In the genomic region with DNA sequence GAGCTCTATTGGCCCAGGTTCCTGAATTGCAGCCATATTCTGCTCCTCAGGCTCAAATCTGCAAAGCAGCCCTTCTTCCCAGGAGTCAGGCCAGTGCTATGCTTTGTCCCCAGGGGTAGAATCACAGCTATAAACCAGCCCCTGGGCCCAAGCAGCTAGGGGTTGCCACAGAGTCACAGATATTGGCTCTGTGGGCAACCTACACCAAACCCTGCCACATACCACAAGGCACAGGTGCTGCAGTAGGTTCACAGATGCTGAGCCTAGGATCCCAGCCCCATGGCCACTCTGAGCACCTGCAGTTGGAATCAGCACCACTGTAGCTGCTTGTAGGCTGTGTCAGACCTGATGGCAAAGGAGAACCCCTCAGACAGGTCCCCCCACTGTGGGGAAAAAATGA, we compare ENCODE assay signal across 22 cellular contexts. TPM values are rescaled to one million over a fixed set of nuclear protein-coding genes. Genes with fewer than 3 reads are reported as not detected.
DNase-seq lines count a peak whose midpoint lies in the region; ATAC-seq, FAIRE-seq and TF ChIP-seq lines count a peak whose summit lies in the region.
"Had no signal": no experiment of that assay in that cellular context is flagged by ENCODE, and none has a peak within 500 bp of the region (broad histone marks: within the 10 kb centered on the region; RNA-seq: fewer than 3 reads in every experiment).

No MANE protein-coding gene starts in this region.

- no peak overlapping the region for H3K27ac Mint-ChIP-seq in activated CD8-positive, alpha-beta T cell treated with anti-CD3 and anti-CD28 coated beads for 36 hours
- H3K27ac Mint-ChIP-seq: CD4-positive, alpha-beta memory T cell had no signal

- no peak for TF ChIP-seq RAD21 in IMR-90 (IDR thresholded peaks at IDR 0.05; ENCODE audit: low read length)

- dilution Hi-C loops in IMR-90 (cut with HindIII; ENCODE audit: low sequenced_read_pairs, unreplicated experiment) = no loop called here

- H3K18ac ChIP-seq in IMR-90 (ENCODE audit: low read depth, low read length) = no peak overlapping the region

- intact Hi-C loops in IMR-90 (cut with micrococcal nuclease) (no loop called here), kidney (cut with DNase I) (no loop called here), stomach (cut with DNase I; ENCODE audit: low total_unique reads) (no loop called here)
- intact Hi-C loops in activated CD8-positive, alpha-beta T cell treated with anti-CD3 and anti-CD28 coated beads for 36 hours (cut with micrococcal nuclease) = no loop called here

- H3K36me3 ChIP-seq in IMR-90 (ENCODE audit: control insufficient read depth, insufficient read depth, low read length) (no peaks in the 10 kb centered on the region), kidney (ENCODE audit: control insufficient read depth in 1 of 2, insufficient read depth in 2 of 2, low read length in 2 of 2) (no peaks in the 10 kb centered on the region), stomach (no peaks in the 10 kb centered on the region)
- H3K36me3 ChIP-seq: HAP-1 had no signal

- no peak for ATAC-seq in IMR-90 (ENCODE audit: low read depth)
- ATAC-seq in activated CD8-positive, alpha-beta T cell treated with anti-CD3 and anti-CD28 coated beads for 36 hours = no peak

- H4K5ac ChIP-seq in IMR-90 (ENCODE audit: low read depth, low read length) = no peak overlapping the region

- no peak overlapping the region for H2BK20ac ChIP-seq in IMR-90 (ENCODE audit: low read depth, low read length)

- H2AK5ac ChIP-seq in IMR-90 (ENCODE audit: low read depth, low read length) = no peak overlapping the region

- POLR2A ChIA-PET in IMR-90 (lab: Charles Lee; ENCODE audit: unreplicated experiment) = no interaction called here
- POLR2A ChIA-PET in RWPE1 (lab: Yijun Ruan, JAX; ENCODE audit: low non-redundant PET) = no interaction called here
- POLR2A ChIA-PET in activated CD8-positive, alpha-beta T cell treated with anti-CD3 and anti-CD28 coated beads for 36 hours (lab: Charles Lee) = no interaction called here

- no peaks in the 10 kb centered on the region for H3K4me1 Mint-ChIP-seq in activated CD8-positive, alpha-beta T cell treated with anti-CD3 and anti-CD28 coated beads for 36 hours (ENCODE audit: low read depth)

- no peak overlapping the region for H3K4me2 ChIP-seq in IMR-90 (ENCODE audit: low read depth, low read length)

- no TSS peak for BruUV-seq in IMR-90 (replicated peaks; lab: Mats Ljungman, UMichigan)

- TF ChIP-seq EP300 in stomach (IDR thresholded peaks at IDR 0.05) = no peak

- no peak overlapping the region for H3K23ac ChIP-seq in IMR-90 (ENCODE audit: low read depth, low read length)

- H3K36me3 Mint-ChIP-seq in activated CD8-positive, alpha-beta T cell treated with anti-CD3 and anti-CD28 coated beads for 36 hours (ENCODE audit: low read depth) = no peaks in the 10 kb centered on the region
- H3K36me3 Mint-ChIP-seq: CD4-positive, alpha-beta memory T cell had no signal

- H2BK15ac ChIP-seq in IMR-90 (ENCODE audit: low read depth, low read length) = 0 out of 3 replicates have a peak overlapping the region, but pooled peaks have one; percentile 62

- no peaks in the 10 kb centered on the region; the same call in 1 of the 2 replicates for H3K27me3 ChIP-seq in IMR-90 (ENCODE audit: control insufficient read depth, insufficient read depth, low read length)
- H3K27me3 ChIP-seq in stomach = peaks cover 0 to 21% (median 4%) of the 10 kb centered on the region in 3 donors

- H3K14ac ChIP-seq in IMR-90 (replicated peaks; ENCODE audit: low read depth, low read length) = no peak overlapping the region

- FAIRE-seq in kidney (lab: Jason Lieb, UNC) = no peak
- FAIRE-seq: A204.1, G401.6 had no signal

- no peak overlapping the region for H4K8ac ChIP-seq in IMR-90 (ENCODE audit: low read depth in 2 of 2, low read length in 2 of 2)

- CTCF ChIA-PET in IMR-90 (lab: Yijun Ruan, JAX) (no interaction called here), RWPE1 (lab: Yijun Ruan, JAX) (no interaction called here)
- CTCF ChIA-PET in activated CD8-positive, alpha-beta T cell treated with anti-CD3 and anti-CD28 coated beads for 36 hours (lab: Charles Lee) = interaction anchor here (1.6 to 2.3 kb wide), 2 partner anchors 19 to 128 kb away, joined by 3 to 11 read pairs; no protein-coding TSS in a partner anchor

- H3K27ac ChIP-seq in IMR-90 (ENCODE audit: insufficient read depth, low read length) (no peak overlapping the region), RWPE1 (peak overlapping the region; percentile 43; the same call in 1 of the 2 replicates), kidney (ENCODE audit: low read depth in 2 of 2, low read length in 2 of 2) (no peak overlapping the region), stomach (no peak overlapping the region)

- H3K56ac ChIP-seq in IMR-90 (ENCODE audit: extremely low read depth, insufficient read depth, low read length) = no peak overlapping the region

- no peaks in the 10 kb centered on the region for H3K4me1 ChIP-seq in IMR-90 (ENCODE audit: control insufficient read depth, insufficient read depth, low read length)
- no peaks in the 10 kb centered on the region for H3K4me1 ChIP-seq in kidney (ENCODE audit: control insufficient read depth in 1 of 2, insufficient read depth in 1 of 2, low read depth in 1 of 2, low read length in 2 of 2)
- H3K4me1 ChIP-seq in stomach = no peaks in the 10 kb centered on the region
- H3K4me1 ChIP-seq: Caco-2, HAP-1 had no signal

- H3K9me3 ChIP-seq in IMR-90 (ENCODE audit: control insufficient read depth, insufficient read depth, low read length) (no peaks in the 10 kb centered on the region), kidney (ENCODE audit: control insufficient read depth in 1 of 2, low read length in 2 of 2) (no peaks in the 10 kb centered on the region), stomach (no peaks in the 10 kb centered on the region)
- H3K9me3 ChIP-seq: HAP-1 had no signal

- DNase-seq in IMR-90 (no peak), RWPE1 (ENCODE audit: low spot score) (no peak), kidney (peak; percentile 41), stomach (peak; percentile 14), T1000 (lab: John Stamatoyannopoulos, UW) (no peak)
- DNase-seq in stimulated activated naive CD4-positive, alpha-beta T cell treated with Interleukin-2 at 50 U/mL for 16 hours (lab: John Stamatoyannopoulos, UW) = no peak
- DNase-seq in activated CD8-positive, alpha-beta T cell treated with anti-CD3 and anti-CD28 coated beads for 36 hours = no peak
- DNase-seq: C1 segment of cervical spinal cord; Caco-2; CD4-positive, alpha-beta memory T cell; GOT3; Karpas-422; NCI-H1092; NCI-H1417 treated with DMSO at 0.1 percent for 48 hours; NCI-H1694 treated with DMSO at 0.1 percent for 48 hours; NCI-H2081; NCI-H2227 treated with DMSO at 0.1 percent for 48 hours; NCI-H526 treated with DMSO at 0.1 percent for 48 hours; Right ventricle myocardium superior had no signal

- H3K9me3 Mint-ChIP-seq in activated CD8-positive, alpha-beta T cell treated with anti-CD3 and anti-CD28 coated beads for 36 hours = no peaks in the 10 kb centered on the region

- TF ChIP-seq CTCF in IMR-90 (conservative IDR thresholded peaks at IDR 0.05; ENCODE audit: low read depth, low read length) (no peak), RWPE1 (conservative IDR thresholded peaks at IDR 0.05; ENCODE audit: low read depth) (no peak), kidney (IDR thresholded peaks at IDR 0.05; ENCODE audit: borderline replicate concordance, extremely low read depth, insufficient read depth) (no peak), stomach (IDR thresholded peaks at IDR 0.05) (no peak)
- no peak for TF ChIP-seq CTCF in activated CD8-positive, alpha-beta T cell treated with anti-CD3 and anti-CD28 coated beads for 36 hours (IDR thresholded peaks at IDR 0.05)

- H2BK5ac ChIP-seq in IMR-90 (ENCODE audit: low read depth, low read length, poor library complexity, severe bottlenecking) = no peak overlapping the region

- H3K4me3 ChIP-seq in IMR-90 (ENCODE audit: insufficient read depth, low read depth, low read length) = no peak overlapping the region
- no peak overlapping the region for H3K4me3 ChIP-seq in kidney (ENCODE audit: low read length in 2 of 2)
- no peak overlapping the region for H3K4me3 ChIP-seq in stomach
- H3K4me3 ChIP-seq: HAP-1 had no signal

- in situ Hi-C loops in IMR-90 (cut with MboI; ENCODE audit: low sequenced_read_pairs) = no loop called here

- H4K20me1 ChIP-seq in IMR-90 (ENCODE audit: insufficient read depth, low read length) = no peaks in the 10 kb centered on the region

- H3K9ac ChIP-seq in IMR-90 (ENCODE audit: low read depth, low read length) (no peak overlapping the region), kidney (ENCODE audit: low read length in 2 of 2) (no peak overlapping the region)

- no peak overlapping the region for H3K4me3 Mint-ChIP-seq in activated CD8-positive, alpha-beta T cell treated with anti-CD3 and anti-CD28 coated beads for 36 hours

- no peaks in the 10 kb centered on the region for H3K79me1 ChIP-seq in IMR-90 (ENCODE audit: low read depth in 1 of 2, low read length in 2 of 2)

- H2AK9ac ChIP-seq in IMR-90 (replicated peaks; ENCODE audit: low read depth, low read length, poor library complexity) = no peak overlapping the region

- H2BK120ac ChIP-seq in IMR-90 (ENCODE audit: low read depth, low read length) = no peak overlapping the region

- TF ChIP-seq POLR2A in IMR-90 (IDR thresholded peaks at IDR 0.05; ENCODE audit: low read depth, low read length) (no peak), stomach (IDR thresholded peaks at IDR 0.05) (no peak)

- peaks cover 8% of the 10 kb centered on the region for H3K27me3 Mint-ChIP-seq in activated CD8-positive, alpha-beta T cell treated with anti-CD3 and anti-CD28 coated beads for 36 hours

- no peak overlapping the region for H4K91ac ChIP-seq in IMR-90 (ENCODE audit: insufficient read depth, low read depth, low read length)

- H3K9me1 ChIP-seq in IMR-90 (ENCODE audit: insufficient read depth, low read length) = 0 out of 2 replicates have a peak, but pooled peaks cover 4% of the 10 kb centered on the region

- peak overlapping the region; percentile 27 for H2AFZ ChIP-seq in IMR-90 (replicated peaks; ENCODE audit: low read length, poor library complexity)

- no peak overlapping the region for H3K4ac ChIP-seq in IMR-90 (ENCODE audit: low read depth, low read length)

TF ChIP-seq in IMR-90, 13 proteins besides CTCF, POLR2A, EP300 and RAD21 (continues in another document):
- TF ChIP-seq SMC3 (IDR thresholded peaks at IDR 0.05; ENCODE audit: low read depth, low read length) = no peak
- no peak for TF ChIP-seq NFE2L2 (IDR thresholded peaks at IDR 0.05; ENCODE audit: low read depth, low read length)
- no peak for TF ChIP-seq CHD1 (IDR thresholded peaks at IDR 0.05; ENCODE audit: low read depth, low read length)

RNA-seq across cellular contexts. Expression of a gene that starts 43.1 kb away (rescaled TPM):
- total RNA-seq in IMR-90 (2012; rRNA removed) (0.18 and 0.28 TPM in 2 replicates), kidney (1.1 TPM), stomach (1 to 10 TPM in 2 of 5 donors, under 1 TPM in 1, not detected in 2; 0.92 to 7.6 (median 4.6) TPM)
- polyA plus RNA-seq in IMR-90 (2012; rRNA removed) (0.14 and 0.36 TPM in 2 replicates), kidney (ENCODE audit: insufficient read depth, low read depth, low replicate concordance) (3.2 TPM), stomach (10 to 100 TPM in 1 of 3 donors, 1 to 10 TPM in 2; 2.9 to 28.4 (median 6.2) TPM)
- 0.11 and 0.74 TPM in 2 replicates for polyA plus RNA-seq in IMR-90 (2012; cell fraction: cytosol; rRNA removed)
- 0.57 and 1.0 TPM in 2 replicates for polyA plus RNA-seq in IMR-90 (2012; cell fraction: nucleus; rRNA removed; ENCODE audit: low replicate concordance)
- 1 to 10 TPM in 1 of 2 experiments, under 1 TPM in 1; 0.97 to 1.9 TPM for total RNA-seq in activated CD8-positive, alpha-beta T cell treated with anti-CD3 and anti-CD28 coated beads for 36 hours
- total RNA-seq: Caco-2; CD4-positive, alpha-beta memory T cell had no signal
- polyA plus RNA-seq: CD4-positive, alpha-beta memory T cell had no signal

Comparison
In these comparisons a context has a peak if more than half of its experiments do, and no peak if none do; other contexts are left out.
1. DNase-seq: peak in kidney (single experiment) and stomach (single experiment); none in IMR-90 (single experiment), RWPE1 (single experiment), stimulated activated naive CD4-positive, alpha-beta T cell treated with Interleukin-2 at 50 U/mL for 16 hours (single experiment), T1000 (single experiment) and activated CD8-positive, alpha-beta T cell treated with anti-CD3 and anti-CD28 coated beads for 36 hours (single experiment).